7 cellular contexts compared by ENCODE assay signal in the genomic region with DNA sequence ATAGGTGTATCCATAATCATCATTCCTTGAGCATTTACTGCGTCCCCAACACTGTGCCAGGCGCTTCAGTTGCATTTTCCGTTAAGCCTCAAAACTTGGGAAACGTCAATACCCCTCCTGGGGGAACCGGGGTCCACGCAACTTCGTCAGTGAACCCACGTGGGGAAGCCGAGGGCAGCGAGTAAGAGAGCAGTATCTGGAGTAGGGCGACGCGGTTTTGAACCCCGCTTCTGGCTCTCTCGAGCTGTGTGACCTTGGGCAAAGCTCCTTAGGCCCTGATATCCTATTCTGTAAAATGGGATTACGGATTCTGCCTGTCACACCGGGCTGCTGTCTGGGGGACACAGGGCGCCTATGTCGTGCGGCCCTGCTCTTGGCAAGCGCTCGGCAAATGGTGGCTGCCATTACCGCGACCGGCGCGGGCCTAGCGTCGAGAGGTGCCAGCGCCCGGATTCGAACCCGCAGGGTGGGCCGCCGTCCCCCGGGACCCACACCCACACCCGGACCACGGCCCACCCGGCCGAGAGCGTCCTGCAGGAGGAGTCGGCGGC. TPM values are rescaled to one million over a fixed set of nuclear protein-coding genes. Genes with fewer than 3 reads are reported as not detected.
DNase-seq lines count a peak whose midpoint lies in the region; ATAC-seq, FAIRE-seq and TF ChIP-seq lines count a peak whose summit lies in the region.

No MANE protein-coding gene starts in this region.

- H3K4me1 ChIP-seq in HepG2 (ENCODE audit: insufficient read depth, low read length) (peaks cover 57% of the 10 kb centered on the region), upper lobe of left lung (peaks cover 38 to 55% (median 43%) of the 10 kb centered on the region in 4 donors)

- no peak for TF ChIP-seq CTCF in HepG2 (CRISPR knock-in tag; IDR thresholded peaks at IDR 0.05)
- TF ChIP-seq CTCF in upper lobe of left lung (IDR thresholded peaks at IDR 0.05): peak in 1 of 6 experiments; percentile 40

- TF ChIP-seq RAD21 in HepG2 (CRISPR knock-in tag; IDR thresholded peaks at IDR 0.05): no peak

- ATAC-seq in GM18519 (IDR thresholded peaks at IDR 0.05; ENCODE audit: low FRiP score, unreplicated experiment) (peak; percentile 14), HG03103 (IDR thresholded peaks at IDR 0.05; ENCODE audit: low read depth, unreplicated experiment) (peak; percentile 2), HepG2 (no peak), upper lobe of left lung (ENCODE audit: low FRiP score in 2 of 2) (no peak), HG02798 (IDR thresholded peaks at IDR 0.05; ENCODE audit: poor library complexity, unreplicated experiment) (no peak)

- no TSS peak for BruUV-seq in HepG2 (replicated peaks; lab: Mats Ljungman, UMichigan)

- peaks cover 7% of the 10 kb centered on the region; the same call in 1 of the 2 replicates for H4K20me1 ChIP-seq in HepG2 (ENCODE audit: insufficient read depth, low read length)

- TF ChIP-seq POLR2A in HepG2 (IDR thresholded peaks at IDR 0.05; ENCODE audit: insufficient read depth in 1 of 2, low read depth in 2 of 2, low read length in 2 of 2): no peak
- no peak for TF ChIP-seq POLR2A in upper lobe of left lung (IDR thresholded peaks at IDR 0.05)

- under 1% methylated on average over 27 of the region's 43 CpGs for WGBS in HepG2 (ENCODE audit: low lambda C conversion rate)
- WGBS in upper lobe of left lung, 2 donors: 2 to 17% methylated on average over 3 to 36 of the region's 43 CpGs

- H3K79me2 ChIP-seq in HepG2 (ENCODE audit: insufficient read depth, low read length): peaks cover 27% of the 10 kb centered on the region

- DNase-seq in HepG2 (ENCODE audit: low spot score) (no peak), upper lobe of left lung (no peak), NCI-H1092 treated with DMSO at 0.1 percent for 48 hours (lab: John Stamatoyannopoulos, UW) (no peak)

- H3K9ac ChIP-seq in HepG2 (ENCODE audit: insufficient read depth, low read depth, low read length): peak overlapping the region; percentile 85

- FAIRE-seq in HepG2 (lab: Jason Lieb, UNC): no peak

- in situ Hi-C loops in HepG2 (cut with HindIII; ENCODE audit: extremely low pct_ligation_motif_present, low pct_unique_long_range_greater_than_20kb): no loop called here

- POLR2A ChIA-PET in HepG2 (lab: Yijun Ruan, JAX): interaction anchor here (1.0 to 1.2 kb wide), 3 partner anchors 12 to 245 kb away, joined by 3 to 9 read pairs (median 3); partner anchors contain the start of gene ABHD2

- H3K36me3 ChIP-seq in HepG2 (replicated peaks in 1 of 2; ENCODE audit: control insufficient read depth in 1 of 2, insufficient read depth in 2 of 2, low read length in 2 of 2) (peaks cover 19 to 36% of the 10 kb centered on the region in 2 experiments), upper lobe of left lung (peaks cover 22 to 45% (median 40%) of the 10 kb centered on the region in 4 donors)

- CTCF ChIA-PET in HepG2 (lab: Yijun Ruan, JAX; ENCODE audit: low intra/inter-chr PET ratio, low total read pairs): no interaction called here

- intact Hi-C loops in HepG2 (cut with micrococcal nuclease; ENCODE audit: unreplicated experiment): loop anchor here (1.0 kb wide), 1 partner anchor 91 kb away; the partner anchor contains the start of gene FANCI

- peak overlapping the region; percentile 71 for H3K27ac ChIP-seq in angular gyrus (ENCODE audit: low read depth, low read length)
- peak overlapping the region; percentile 83 for H3K27ac ChIP-seq in HepG2 (ENCODE audit: extremely low read length, insufficient read depth, low read length)
- peak overlapping the region; percentile 87 to 97 (median 94) for H3K27ac ChIP-seq in upper lobe of left lung

- peak overlapping the region; percentile 92 for H3K4me2 ChIP-seq in HepG2 (ENCODE audit: low read depth, low read length)

- H2AFZ ChIP-seq in HepG2 (ENCODE audit: low read length): no peak overlapping the region

- H3K27me3 ChIP-seq in HepG2 (ENCODE audit: control insufficient read depth in 1 of 2, insufficient read depth in 2 of 2, low read length in 2 of 2): peaks cover 0 to 5% of the 10 kb centered on the region in 2 experiments; a peak in 1 of 5 replicates
- no peaks in the 10 kb centered on the region for H3K27me3 ChIP-seq in upper lobe of left lung

- TF ChIP-seq EP300 in HepG2 (IDR thresholded peaks at IDR 0.05; ENCODE audit: low read depth in 2 of 2, low read length in 2 of 2): no peak
- TF ChIP-seq EP300 in HepG2 (CRISPR knock-in tag; IDR thresholded peaks at IDR 0.05; ENCODE audit: borderline replicate concordance): no peak
- TF ChIP-seq EP300 in upper lobe of left lung (IDR thresholded peaks at IDR 0.05): no peak

- H3K4me3 ChIP-seq in HepG2 (replicated peaks in 1 of 3; ENCODE audit: insufficient read depth in 1 of 3, low read depth in 2 of 3, low read length in 3 of 3) (peak overlapping the region; percentile 86 to 91 (median 88)), upper lobe of left lung (peak overlapping the region; percentile 67 to 92 (median 70))

- no peaks in the 10 kb centered on the region for H3K9me3 ChIP-seq in HepG2 (ENCODE audit: low read length)
- no peaks in the 10 kb centered on the region for H3K9me3 ChIP-seq in upper lobe of left lung

TF ChIP-seq in HepG2, 621 proteins besides CTCF, POLR2A, EP300 and RAD21 (continues in another document):
- TF ChIP-seq ZNF768 (CRISPR knock-in tag; IDR thresholded peaks at IDR 0.05): no peak
- TF ChIP-seq ZNF274 (CRISPR knock-in tag; IDR thresholded peaks at IDR 0.05): 0 out of 2 replicates have a peak, but pooled peaks have one; percentile 11
- no peak for TF ChIP-seq ISL2 (CRISPR knock-in tag; IDR thresholded peaks at IDR 0.05)
- TF ChIP-seq ADNP (CRISPR knock-in tag; IDR thresholded peaks at IDR 0.05): 0 out of 2 replicates have a peak, but pooled peaks have one; percentile 16
- TF ChIP-seq, protein P1, sequence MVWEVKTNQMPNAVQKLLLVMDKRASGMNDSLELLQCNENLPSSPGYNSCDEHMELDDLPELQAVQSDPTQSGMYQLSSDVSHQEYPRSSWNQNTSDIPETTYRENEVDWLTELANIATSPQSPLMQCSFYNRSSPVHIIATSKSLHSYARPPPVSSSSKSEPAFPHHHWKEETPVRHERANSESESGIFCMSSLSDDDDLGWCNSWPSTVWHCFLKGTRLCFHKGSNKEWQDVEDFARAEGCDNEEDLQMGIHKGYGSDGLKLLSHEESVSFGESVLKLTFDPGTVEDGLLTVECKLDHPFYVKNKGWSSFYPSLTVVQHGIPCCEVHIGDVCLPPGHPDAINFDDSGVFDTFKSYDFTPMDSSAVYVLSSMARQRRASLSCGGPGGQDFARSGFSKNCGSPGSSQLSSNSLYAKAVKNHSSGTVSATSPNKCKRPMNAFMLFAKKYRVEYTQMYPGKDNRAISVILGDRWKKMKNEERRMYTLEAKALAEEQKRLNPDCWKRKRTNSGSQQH (CRISPR knock-in tag; IDR thresholded peaks at IDR 0.05; ENCODE audit: low read depth): 0 out of 2 replicates have a peak, but pooled peaks have one; percentile 11
- peak; percentile 66 for TF ChIP-seq AGO2 (optimal IDR thresholded peaks at IDR 0.05; ENCODE audit: low read depth, low read length)
- no peak for TF ChIP-seq ZNF615 (CRISPR knock-in tag; IDR thresholded peaks at IDR 0.05; ENCODE audit: borderline replicate concordance)
- TF ChIP-seq ZNF431 (CRISPR knock-in tag; IDR thresholded peaks at IDR 0.05; ENCODE audit: borderline replicate concordance, low read depth): 0 out of 2 replicates have a peak, but pooled peaks have one; percentile 23
- no peak for TF ChIP-seq ZNF788 (CRISPR knock-in tag; IDR thresholded peaks at IDR 0.05; ENCODE audit: borderline replicate concordance)
- TF ChIP-seq ZNF562 (CRISPR knock-in tag; IDR thresholded peaks at IDR 0.05; ENCODE audit: borderline replicate concordance): no peak
- TF ChIP-seq NBN (conservative IDR thresholded peaks at IDR 0.05): no peak
- no peak for TF ChIP-seq MEF2D (CRISPR knock-in tag; IDR thresholded peaks at IDR 0.05)
- TF ChIP-seq ELK4 (CRISPR knock-in tag; IDR thresholded peaks at IDR 0.05; ENCODE audit: borderline replicate concordance): no peak
- TF ChIP-seq ZNF780A (CRISPR knock-in tag; IDR thresholded peaks at IDR 0.05): no peak
- 0 out of 2 replicates have a peak, but pooled peaks have one; percentile 5 for TF ChIP-seq DNMT3B (CRISPR knock-in tag; conservative IDR thresholded peaks at IDR 0.05)

RNA-seq across cellular contexts. Expression of gene POLG, which starts 0.6 kb away (rescaled TPM):
- total RNA-seq in HepG2 (2016; rRNA removed; fragmentation: Illumina TruSeq; extraction: Trizol) (19.1 and 35.5 TPM in 2 replicates), upper lobe of left lung (100 to 1,000 TPM in 2 of 6 donors, 10 to 100 TPM in 4; 58.3 to 185 (median 75.0) TPM)
- 6.9 and 8.0 TPM in 2 replicates for total RNA-seq in HepG2 (2016; cell fraction: cytosol; rRNA removed; fragmentation: Illumina TruSeq; extraction: Trizol; ENCODE audit: low read depth)
- total RNA-seq in HepG2 (2016; cell fraction: insoluble cytoplasmic fraction; rRNA removed; fragmentation: Illumina TruSeq; extraction: Trizol): 16.0 and 36.6 TPM in 2 replicates
- 11.4 and 21.6 TPM in 2 replicates for total RNA-seq in HepG2 (2016; cell fraction: membrane; rRNA removed; fragmentation: Illumina TruSeq; extraction: Trizol)
- total RNA-seq in HepG2 (2016; cell fraction: nucleus; rRNA removed; fragmentation: Illumina TruSeq; extraction: Trizol): 38.6 and 60.2 TPM in 2 replicates
- polyA plus RNA-seq in HepG2 (2011; rRNA removed): 25.7 and 26.6 TPM in 2 replicates
- polyA plus RNA-seq in HepG2 (2011; cell fraction: cytosol; rRNA removed): 13.7 and 15.2 TPM in 2 replicates
- 142 and 145 TPM in 2 replicates for polyA plus RNA-seq in HepG2 (2011; cell fraction: nucleus; rRNA removed)
- polyA plus RNA-seq in HepG2 (2012): 28.3 and 36.3 TPM in 2 replicates
- 3.7 and 4.1 TPM in 2 replicates for polyA plus RNA-seq in HepG2 (2016; cell fraction: cytosol; fragmentation: Illumina TruSeq; extraction: Trizol; ENCODE audit: low read depth)
- 16.4 and 17.4 TPM in 2 replicates for polyA plus RNA-seq in HepG2 (2016; cell fraction: insoluble cytoplasmic fraction; fragmentation: Illumina TruSeq; extraction: Trizol; ENCODE audit: low read depth)
- polyA plus RNA-seq in HepG2 (2016; cell fraction: membrane; fragmentation: Illumina TruSeq; extraction: Trizol; ENCODE audit: low read depth): 6.7 and 7.3 TPM in 2 replicates
- 82.0 and 91.8 TPM in 2 replicates for polyA plus RNA-seq in HepG2 (2016; cell fraction: nucleus; fragmentation: Illumina TruSeq; extraction: Trizol; ENCODE audit: insufficient read depth, low read depth)
- polyA minus RNA-seq in HepG2 (2011; rRNA and poly(A)+ RNA removed; ENCODE audit: low replicate concordance): 52.1 and 71.8 TPM in 2 replicates
- polyA minus RNA-seq in HepG2 (2011; cell fraction: cytosol; rRNA and poly(A)+ RNA removed): 13.2 and 24.3 TPM in 2 replicates
- 84.7 and 98.0 TPM in 2 replicates for polyA minus RNA-seq in HepG2 (2011; cell fraction: nucleus; rRNA and poly(A)+ RNA removed)

Comparison
In these comparisons a context has a peak if more than half of its experiments do, and no peak if none do; other contexts are left out.
1. ATAC-seq: peak in GM18519 (single experiment) and HG03103 (single experiment); none in HepG2 (single experiment), upper lobe of left lung (0 of 2) and HG02798 (single experiment).
2. Peak in every context shown above with its lines, with median percentiles within 50 percentile points of each other: H3K27ac ChIP-seq.